In the genomic region with DNA sequence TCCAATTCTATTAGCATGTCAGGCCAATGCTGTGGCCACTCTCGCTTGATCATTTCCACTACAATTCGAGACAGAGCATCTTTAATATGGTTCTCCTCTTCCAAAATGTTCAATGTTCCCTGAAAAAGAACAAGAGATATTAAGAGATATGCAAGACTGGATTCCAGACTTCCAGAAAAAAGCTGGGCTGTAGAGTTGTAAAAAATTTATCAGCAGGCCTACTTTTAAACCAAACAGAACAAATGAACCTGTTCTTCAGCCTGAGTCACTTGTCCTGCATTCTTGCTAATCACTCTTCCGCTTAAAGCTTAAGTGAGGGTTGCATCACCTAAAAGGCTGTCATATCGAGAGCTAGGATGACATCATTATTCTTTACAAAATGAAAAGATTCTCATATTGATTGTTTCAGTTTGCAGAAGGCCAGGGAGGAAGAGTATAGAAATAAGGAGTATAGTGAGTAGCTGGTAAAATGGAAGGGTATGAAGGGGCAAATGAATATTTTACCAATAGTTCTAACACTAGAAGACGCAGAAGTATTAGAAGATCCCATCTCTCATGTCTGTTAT, we compare ENCODE assay signal across 1 cellular context.
TF ChIP-seq lines count a peak whose summit lies in the region.

No MANE protein-coding gene starts in this region.

TF ChIP-seq in K562, 482 proteins besides CTCF, POLR2A, EP300 and RAD21 (continued from another document and continues in another):
- TF ChIP-seq, protein P1, sequence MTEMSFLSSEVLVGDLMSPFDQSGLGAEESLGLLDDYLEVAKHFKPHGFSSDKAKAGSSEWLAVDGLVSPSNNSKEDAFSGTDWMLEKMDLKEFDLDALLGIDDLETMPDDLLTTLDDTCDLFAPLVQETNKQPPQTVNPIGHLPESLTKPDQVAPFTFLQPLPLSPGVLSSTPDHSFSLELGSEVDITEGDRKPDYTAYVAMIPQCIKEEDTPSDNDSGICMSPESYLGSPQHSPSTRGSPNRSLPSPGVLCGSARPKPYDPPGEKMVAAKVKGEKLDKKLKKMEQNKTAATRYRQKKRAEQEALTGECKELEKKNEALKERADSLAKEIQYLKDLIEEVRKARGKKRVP (CRISPR knock-in tag; IDR thresholded peaks at IDR 0.05) = peak; percentile 94
- TF ChIP-seq ELF4 (CRISPR knock-in tag; IDR thresholded peaks at IDR 0.05) (peak; percentile 73; the same call in 1 of the 2 replicates), TOE1 (IDR thresholded peaks at IDR 0.05; ENCODE audit: borderline replicate concordance) (0 out of 2 replicates have a peak, but pooled peaks have one; percentile 17), TOE1 (CRISPR knock-in tag; IDR thresholded peaks at IDR 0.05; ENCODE audit: borderline replicate concordance, low read depth) (no peak), CREB1 (IDR thresholded peaks at IDR 0.05) (no peak), CREB1 (CRISPR knock-in tag; IDR thresholded peaks at IDR 0.05) (peak; percentile 55; the same call in 1 of the 2 replicates), YY1 (IDR thresholded peaks at IDR 0.05; ENCODE audit: borderline replicate concordance in 1 of 3, control insufficient read depth in 1 of 3, extremely low read depth in 1 of 3, insufficient read depth in 3 of 3, insufficient read length in 1 of 3, insufficient replicate concordance in 2 of 3, low read depth in 1 of 3, low read length in 2 of 3) (no peak), SMARCE1 (IDR thresholded peaks at IDR 0.05) (peak; percentile 60; the same call in 1 of the 2 replicates), ZNF175 (CRISPR knock-in tag; IDR thresholded peaks at IDR 0.05; ENCODE audit: low read depth) (peak; percentile 99), BHLHE40 (IDR thresholded peaks at IDR 0.05; ENCODE audit: low read length) (peak; percentile 6; the same call in 1 of the 2 replicates), ZSCAN29 (IDR thresholded peaks at IDR 0.05) (no peak), HDAC2 (IDR thresholded peaks at IDR 0.05) (peak; percentile 33; the same call in 1 of the 2 replicates), DPF2 (IDR thresholded peaks at IDR 0.05) (peak; percentile 77; the same call in 1 of the 2 replicates), SAFB2 (IDR thresholded peaks at IDR 0.05; ENCODE audit: borderline replicate concordance, low read depth, low read length, severe bottlenecking) (no peak), ZNF584 (CRISPR knock-in tag; IDR thresholded peaks at IDR 0.05; ENCODE audit: low read depth) (peak; percentile 98), ZNF24 (IDR thresholded peaks at IDR 0.05) (peak; percentile 99), TRIM24 (IDR thresholded peaks at IDR 0.05) (peak; percentile 75 to 80; a peak in 2 of 4 replicates), FOXA3 (CRISPR knock-in tag; conservative IDR thresholded peaks at IDR 0.05 in 1 of 2, IDR thresholded peaks at IDR 0.05 in 1 of 2) (peak in 1 of 2 experiments; percentile 48; a peak in 1 of 4 replicates), RBM34 (IDR thresholded peaks at IDR 0.05; ENCODE audit: borderline replicate concordance, insufficient read depth, low read length) (no peak), C11orf30 (IDR thresholded peaks at IDR 0.05; ENCODE audit: low read depth) (0 out of 2 replicates have a peak, but pooled peaks have one; percentile 59), ILK (tag; IDR thresholded peaks at IDR 0.05; ENCODE audit: borderline replicate concordance, low read depth) (peak; percentile 33; the same call in 1 of the 2 replicates), MCM2 (IDR thresholded peaks at IDR 0.05; ENCODE audit: low read depth) (no peak), ZNF197 (CRISPR knock-in tag; IDR thresholded peaks at IDR 0.05; ENCODE audit: low read depth) (0 out of 2 replicates have a peak, but pooled peaks have one; percentile 37), ZNF239 (CRISPR knock-in tag; IDR thresholded peaks at IDR 0.05) (peak; percentile 72), SMAD3 (CRISPR knock-in tag; conservative IDR thresholded peaks at IDR 0.05) (peak; percentile 93), POLR3G (IDR thresholded peaks at IDR 0.05; ENCODE audit: extremely low read depth, insufficient read length, insufficient replicate concordance) (no peak), POLR2B (IDR thresholded peaks at IDR 0.05; ENCODE audit: low read depth, partially characterized antibody) (peak; percentile 63), ATF1 (CRISPR knock-in tag; IDR thresholded peaks at IDR 0.05) (no peak), ATF1 (tag; IDR thresholded peaks at IDR 0.05) (peak; percentile 58), CBX5 (IDR thresholded peaks at IDR 0.05; ENCODE audit: borderline replicate concordance, low read depth) (no peak), ZNF589 (CRISPR knock-in tag; IDR thresholded peaks at IDR 0.05; ENCODE audit: low read depth) (peak; percentile 98), NFE2L1 (tag; IDR thresholded peaks at IDR 0.05; ENCODE audit: borderline replicate concordance, low read depth) (peak; percentile 25)
- TF ChIP-seq, protein P2, sequence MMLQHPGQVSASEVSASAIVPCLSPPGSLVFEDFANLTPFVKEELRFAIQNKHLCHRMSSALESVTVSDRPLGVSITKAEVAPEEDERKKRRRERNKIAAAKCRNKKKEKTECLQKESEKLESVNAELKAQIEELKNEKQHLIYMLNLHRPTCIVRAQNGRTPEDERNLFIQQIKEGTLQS (IDR thresholded peaks at IDR 0.05) = peak; percentile 100
- TF ChIP-seq, protein P2 (CRISPR knock-in tag; conservative IDR thresholded peaks at IDR 0.05) = no peak; the same call in 1 of the 2 replicates
- TF ChIP-seq, protein P3, sequence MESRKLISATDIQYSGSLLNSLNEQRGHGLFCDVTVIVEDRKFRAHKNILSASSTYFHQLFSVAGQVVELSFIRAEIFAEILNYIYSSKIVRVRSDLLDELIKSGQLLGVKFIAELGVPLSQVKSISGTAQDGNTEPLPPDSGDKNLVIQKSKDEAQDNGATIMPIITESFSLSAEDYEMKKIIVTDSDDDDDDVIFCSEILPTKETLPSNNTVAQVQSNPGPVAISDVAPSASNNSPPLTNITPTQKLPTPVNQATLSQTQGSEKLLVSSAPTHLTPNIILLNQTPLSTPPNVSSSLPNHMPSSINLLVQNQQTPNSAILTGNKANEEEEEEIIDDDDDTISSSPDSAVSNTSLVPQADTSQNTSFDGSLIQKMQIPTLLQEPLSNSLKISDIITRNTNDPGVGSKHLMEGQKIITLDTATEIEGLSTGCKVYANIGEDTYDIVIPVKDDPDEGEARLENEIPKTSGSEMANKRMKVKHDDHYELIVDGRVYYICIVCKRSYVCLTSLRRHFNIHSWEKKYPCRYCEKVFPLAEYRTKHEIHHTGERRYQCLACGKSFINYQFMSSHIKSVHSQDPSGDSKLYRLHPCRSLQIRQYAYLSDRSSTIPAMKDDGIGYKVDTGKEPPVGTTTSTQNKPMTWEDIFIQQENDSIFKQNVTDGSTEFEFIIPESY (CRISPR knock-in tag; IDR thresholded peaks at IDR 0.05) = peak; percentile 47; the same call in 1 of the 2 replicates
- TF ChIP-seq, protein P4, sequence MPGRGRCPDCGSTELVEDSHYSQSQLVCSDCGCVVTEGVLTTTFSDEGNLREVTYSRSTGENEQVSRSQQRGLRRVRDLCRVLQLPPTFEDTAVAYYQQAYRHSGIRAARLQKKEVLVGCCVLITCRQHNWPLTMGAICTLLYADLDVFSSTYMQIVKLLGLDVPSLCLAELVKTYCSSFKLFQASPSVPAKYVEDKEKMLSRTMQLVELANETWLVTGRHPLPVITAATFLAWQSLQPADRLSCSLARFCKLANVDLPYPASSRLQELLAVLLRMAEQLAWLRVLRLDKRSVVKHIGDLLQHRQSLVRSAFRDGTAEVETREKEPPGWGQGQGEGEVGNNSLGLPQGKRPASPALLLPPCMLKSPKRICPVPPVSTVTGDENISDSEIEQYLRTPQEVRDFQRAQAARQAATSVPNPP (IDR thresholded peaks at IDR 0.05; ENCODE audit: borderline replicate concordance, insufficient read depth, insufficient read length) = no peak
- TF ChIP-seq, protein P5, sequence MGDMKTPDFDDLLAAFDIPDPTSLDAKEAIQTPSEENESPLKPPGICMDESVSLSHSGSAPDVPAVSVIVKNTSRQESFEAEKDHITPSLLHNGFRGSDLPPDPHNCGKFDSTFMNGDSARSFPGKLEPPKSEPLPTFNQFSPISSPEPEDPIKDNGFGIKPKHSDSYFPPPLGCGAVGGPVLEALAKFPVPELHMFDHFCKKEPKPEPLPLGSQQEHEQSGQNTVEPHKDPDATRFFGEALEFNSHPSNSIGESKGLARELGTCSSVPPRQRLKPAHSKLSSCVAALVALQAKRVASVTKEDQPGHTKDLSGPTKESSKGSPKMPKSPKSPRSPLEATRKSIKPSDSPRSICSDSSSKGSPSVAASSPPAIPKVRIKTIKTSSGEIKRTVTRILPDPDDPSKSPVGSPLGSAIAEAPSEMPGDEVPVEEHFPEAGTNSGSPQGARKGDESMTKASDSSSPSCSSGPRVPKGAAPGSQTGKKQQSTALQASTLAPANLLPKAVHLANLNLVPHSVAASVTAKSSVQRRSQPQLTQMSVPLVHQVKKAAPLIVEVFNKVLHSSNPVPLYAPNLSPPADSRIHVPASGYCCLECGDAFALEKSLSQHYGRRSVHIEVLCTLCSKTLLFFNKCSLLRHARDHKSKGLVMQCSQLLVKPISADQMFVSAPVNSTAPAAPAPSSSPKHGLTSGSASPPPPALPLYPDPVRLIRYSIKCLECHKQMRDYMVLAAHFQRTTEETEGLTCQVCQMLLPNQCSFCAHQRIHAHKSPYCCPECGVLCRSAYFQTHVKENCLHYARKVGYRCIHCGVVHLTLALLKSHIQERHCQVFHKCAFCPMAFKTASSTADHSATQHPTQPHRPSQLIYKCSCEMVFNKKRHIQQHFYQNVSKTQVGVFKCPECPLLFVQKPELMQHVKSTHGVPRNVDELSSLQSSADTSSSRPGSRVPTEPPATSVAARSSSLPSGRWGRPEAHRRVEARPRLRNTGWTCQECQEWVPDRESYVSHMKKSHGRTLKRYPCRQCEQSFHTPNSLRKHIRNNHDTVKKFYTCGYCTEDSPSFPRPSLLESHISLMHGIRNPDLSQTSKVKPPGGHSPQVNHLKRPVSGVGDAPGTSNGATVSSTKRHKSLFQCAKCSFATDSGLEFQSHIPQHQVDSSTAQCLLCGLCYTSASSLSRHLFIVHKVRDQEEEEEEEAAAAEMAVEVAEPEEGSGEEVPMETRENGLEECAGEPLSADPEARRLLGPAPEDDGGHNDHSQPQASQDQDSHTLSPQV (IDR thresholded peaks at IDR 0.05) = peak; percentile 92
- TF ChIP-seq, protein P6, sequence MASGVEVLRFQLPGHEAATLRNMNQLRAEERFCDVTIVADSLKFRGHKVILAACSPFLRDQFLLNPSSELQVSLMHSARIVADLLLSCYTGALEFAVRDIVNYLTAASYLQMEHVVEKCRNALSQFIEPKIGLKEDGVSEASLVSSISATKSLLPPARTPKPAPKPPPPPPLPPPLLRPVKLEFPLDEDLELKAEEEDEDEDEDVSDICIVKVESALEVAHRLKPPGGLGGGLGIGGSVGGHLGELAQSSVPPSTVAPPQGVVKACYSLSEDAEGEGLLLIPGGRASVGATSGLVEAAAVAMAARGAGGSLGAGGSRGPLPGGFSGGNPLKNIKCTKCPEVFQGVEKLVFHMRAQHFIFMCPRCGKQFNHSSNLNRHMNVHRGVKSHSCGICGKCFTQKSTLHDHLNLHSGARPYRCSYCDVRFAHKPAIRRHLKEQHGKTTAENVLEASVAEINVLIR (CRISPR knock-in tag; IDR thresholded peaks at IDR 0.05) = 0 out of 2 replicates have a peak, but pooled peaks have one; percentile 10
- TF ChIP-seq, protein P7, sequence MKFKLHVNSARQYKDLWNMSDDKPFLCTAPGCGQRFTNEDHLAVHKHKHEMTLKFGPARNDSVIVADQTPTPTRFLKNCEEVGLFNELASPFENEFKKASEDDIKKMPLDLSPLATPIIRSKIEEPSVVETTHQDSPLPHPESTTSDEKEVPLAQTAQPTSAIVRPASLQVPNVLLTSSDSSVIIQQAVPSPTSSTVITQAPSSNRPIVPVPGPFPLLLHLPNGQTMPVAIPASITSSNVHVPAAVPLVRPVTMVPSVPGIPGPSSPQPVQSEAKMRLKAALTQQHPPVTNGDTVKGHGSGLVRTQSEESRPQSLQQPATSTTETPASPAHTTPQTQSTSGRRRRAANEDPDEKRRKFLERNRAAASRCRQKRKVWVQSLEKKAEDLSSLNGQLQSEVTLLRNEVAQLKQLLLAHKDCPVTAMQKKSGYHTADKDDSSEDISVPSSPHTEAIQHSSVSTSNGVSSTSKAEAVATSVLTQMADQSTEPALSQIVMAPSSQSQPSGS (CRISPR knock-in tag; IDR thresholded peaks at IDR 0.05) = peak; percentile 37; the same call in 1 of the 2 replicates
- TF ChIP-seq, protein P8, sequence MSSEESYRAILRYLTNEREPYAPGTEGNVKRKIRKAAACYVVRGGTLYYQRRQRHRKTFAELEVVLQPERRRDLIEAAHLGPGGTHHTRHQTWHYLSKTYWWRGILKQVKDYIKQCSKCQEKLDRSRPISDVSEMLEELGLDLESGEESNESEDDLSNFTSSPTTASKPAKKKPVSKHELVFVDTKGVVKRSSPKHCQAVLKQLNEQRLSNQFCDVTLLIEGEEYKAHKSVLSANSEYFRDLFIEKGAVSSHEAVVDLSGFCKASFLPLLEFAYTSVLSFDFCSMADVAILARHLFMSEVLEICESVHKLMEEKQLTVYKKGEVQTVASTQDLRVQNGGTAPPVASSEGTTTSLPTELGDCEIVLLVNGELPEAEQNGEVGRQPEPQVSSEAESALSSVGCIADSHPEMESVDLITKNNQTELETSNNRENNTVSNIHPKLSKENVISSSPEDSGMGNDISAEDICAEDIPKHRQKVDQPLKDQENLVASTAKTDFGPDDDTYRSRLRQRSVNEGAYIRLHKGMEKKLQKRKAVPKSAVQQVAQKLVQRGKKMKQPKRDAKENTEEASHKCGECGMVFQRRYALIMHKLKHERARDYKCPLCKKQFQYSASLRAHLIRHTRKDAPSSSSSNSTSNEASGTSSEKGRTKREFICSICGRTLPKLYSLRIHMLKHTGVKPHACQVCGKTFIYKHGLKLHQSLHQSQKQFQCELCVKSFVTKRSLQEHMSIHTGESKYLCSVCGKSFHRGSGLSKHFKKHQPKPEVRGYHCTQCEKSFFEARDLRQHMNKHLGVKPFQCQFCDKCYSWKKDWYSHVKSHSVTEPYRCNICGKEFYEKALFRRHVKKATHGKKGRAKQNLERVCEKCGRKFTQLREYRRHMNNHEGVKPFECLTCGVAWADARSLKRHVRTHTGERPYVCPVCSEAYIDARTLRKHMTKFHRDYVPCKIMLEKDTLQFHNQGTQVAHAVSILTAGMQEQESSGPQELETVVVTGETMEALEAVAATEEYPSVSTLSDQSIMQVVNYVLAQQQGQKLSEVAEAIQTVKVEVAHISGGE (CRISPR knock-in tag; IDR thresholded peaks at IDR 0.05) = no peak
